In the genomic region with DNA sequence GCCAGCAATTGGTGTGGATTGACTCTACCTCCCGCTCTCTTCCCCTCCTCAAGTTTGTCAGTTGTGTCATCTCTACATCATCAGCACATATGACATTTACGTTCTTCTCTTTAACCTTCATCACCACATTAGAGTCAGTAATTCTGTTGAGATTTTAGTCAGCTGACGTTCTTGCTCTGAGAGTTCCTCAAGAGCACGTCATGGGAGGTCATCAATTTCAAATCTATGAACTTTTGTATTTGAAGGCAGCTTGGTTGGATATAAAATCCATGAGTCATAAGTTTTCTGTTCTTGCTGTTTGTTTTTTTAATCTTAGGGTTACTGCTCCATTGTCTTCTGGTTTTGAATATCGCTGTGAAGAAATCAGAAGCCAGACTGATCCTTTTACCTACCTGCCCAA, we compare ENCODE assay signal across 31 cellular contexts. TPM values are rescaled to one million over a fixed set of nuclear protein-coding genes. Genes with fewer than 3 reads are reported as not detected.
A peak's percentile ranks its signal among the peaks of the same experiment; 100 is the strongest.
DNase-seq lines count a peak whose midpoint lies in the region; ATAC-seq and TF ChIP-seq lines count a peak whose summit lies in the region.
"Had no signal": no experiment of that assay in that cellular context is flagged by ENCODE, and none has a peak within 500 bp of the region (broad histone marks: within the 10 kb centered on the region; RNA-seq: fewer than 3 reads in every experiment).

No MANE protein-coding gene starts in this region.

- H3K9me3 Mint-ChIP-seq in stimulated activated effector memory CD8-positive, alpha-beta T cell treated with anti-CD3 and anti-CD28 coated beads, Interleukin-12 subunit alpha, Interleukin-12 subunit beta, amount 100 ng/mL, for 72 hours: peaks cover 6% of the 10 kb centered on the region

- H3K4me3 Mint-ChIP-seq in stimulated activated effector memory CD8-positive, alpha-beta T cell treated with anti-CD3 and anti-CD28 coated beads, Interleukin-12 subunit alpha, Interleukin-12 subunit beta, amount 100 ng/mL, for 72 hours: no peak overlapping the region
- H3K4me3 Mint-ChIP-seq: B cell; CD8-positive, alpha-beta T cell; H9; HFFc6 had no signal

- DNase-seq in left ventricle myocardium inferior (no peak), right atrium auricular region (ENCODE audit: low spot score) (no peak), choroid plexus epithelial cell (ENCODE audit: low read depth) (peak; percentile 72), fibroblast of peridontal ligament (ENCODE audit: extremely low read depth) (peak; percentile 26), NCI-H1105 treated with DMSO at 0.1 percent for 48 hours (lab: John Stamatoyannopoulos, UW) (no peak), anterior cingulate cortex (lab: John Stamatoyannopoulos, UW) (no peak)
- no peak for DNase-seq in stimulated activated effector memory CD8-positive, alpha-beta T cell treated with anti-CD3 and anti-CD28 coated beads, Interleukin-12 subunit alpha, Interleukin-12 subunit beta, amount 100 ng/mL, for 72 hours (ENCODE audit: low spot score in 2 of 2)
- no peak for DNase-seq in stimulated activated CD4-positive, alpha-beta T cell treated with anti-CD3 and anti-CD28 coated beads, Interleukin-1b, Interleukin-23, amount 100 ng/mL, for 48 hours
- DNase-seq: Caco-2; CD8-positive, alpha-beta T cell; DMS 273 treated with DMSO at 0.1 percent for 48 hours; DMS79; EL; GDM1; GM23248; H9; HFFc6; Kasumi-1; MG63; NCI-H1417; NCI-H1694; NCI-H2029 treated with DMSO at 0.1 percent for 48 hours; NCI-H446 treated with DMSO at 0.1 percent for 48 hours; NCI-H526; SHP77 had no signal

- intact Hi-C loops in left ventricle myocardium inferior (cut with micrococcal nuclease): no loop called here

- peak overlapping the region; percentile 70 for H3K27ac ChIP-seq in left ventricle myocardium inferior (replicated peaks)
- H3K27ac ChIP-seq in right atrium auricular region: no peak overlapping the region
- H3K27ac ChIP-seq: 22Rv1, C4-2B, GM23248, RWPE1 had no signal

- no peaks in the 10 kb centered on the region for H3K36me3 Mint-ChIP-seq in stimulated activated effector memory CD8-positive, alpha-beta T cell treated with anti-CD3 and anti-CD28 coated beads, Interleukin-12 subunit alpha, Interleukin-12 subunit beta, amount 100 ng/mL, for 72 hours
- H3K36me3 Mint-ChIP-seq: CD8-positive, alpha-beta T cell had no signal

- H3K4me3 ChIP-seq in left ventricle myocardium inferior (no peak overlapping the region), right atrium auricular region (no peak overlapping the region), choroid plexus epithelial cell (ENCODE audit: low read depth, low read length) (no peak overlapping the region)
- H3K4me3 ChIP-seq: GM23248, K562, MG63 had no signal

- H3K4me1 ChIP-seq in left ventricle myocardium inferior (peaks cover 14% of the 10 kb centered on the region), right atrium auricular region (no peaks in the 10 kb centered on the region)

- H3K36me3 ChIP-seq in left ventricle myocardium inferior (no peaks in the 10 kb centered on the region), right atrium auricular region (no peaks in the 10 kb centered on the region)
- H3K36me3 ChIP-seq: MG63 had no signal

- peak; percentile 34 for ATAC-seq in stimulated activated effector memory CD8-positive, alpha-beta T cell treated with anti-CD3 and anti-CD28 coated beads, Interleukin-12 subunit alpha, Interleukin-12 subunit beta, amount 100 ng/mL, for 72 hours
- ATAC-seq: CD8-positive, alpha-beta T cell; HepG2; K562 had no signal

- H3K27me3 ChIP-seq in left ventricle myocardium inferior (ENCODE audit: low read depth): no peaks in the 10 kb centered on the region
- no peaks in the 10 kb centered on the region for H3K27me3 ChIP-seq in right atrium auricular region
- H3K27me3 ChIP-seq: MG63 had no signal

- no peak for TF ChIP-seq CTCF in left ventricle myocardium inferior (IDR thresholded peaks at IDR 0.05; ENCODE audit: borderline replicate concordance)
- no peak for TF ChIP-seq CTCF in right atrium auricular region (IDR thresholded peaks at IDR 0.05)
- TF ChIP-seq CTCF in choroid plexus epithelial cell (conservative IDR thresholded peaks at IDR 0.05; ENCODE audit: low read depth, low read length): no peak

- H3K4me1 Mint-ChIP-seq in stimulated activated effector memory CD8-positive, alpha-beta T cell treated with anti-CD3 and anti-CD28 coated beads, Interleukin-12 subunit alpha, Interleukin-12 subunit beta, amount 100 ng/mL, for 72 hours: no peaks in the 10 kb centered on the region
- H3K4me1 Mint-ChIP-seq: B cell, H9 had no signal

- H3K9me3 ChIP-seq in left ventricle myocardium inferior (replicated peaks): peaks cover 17% of the 10 kb centered on the region
- no peaks in the 10 kb centered on the region for H3K9me3 ChIP-seq in right atrium auricular region

- H3K27ac Mint-ChIP-seq in stimulated activated effector memory CD8-positive, alpha-beta T cell treated with anti-CD3 and anti-CD28 coated beads, Interleukin-12 subunit alpha, Interleukin-12 subunit beta, amount 100 ng/mL, for 72 hours: no peak overlapping the region
- H3K27ac Mint-ChIP-seq: B cell; CD8-positive, alpha-beta T cell; H9; HFFc6 had no signal

RNA-seq across cellular contexts. Expression of a gene that starts 21.8 kb away (rescaled TPM):
- total RNA-seq in left ventricle myocardium inferior (29.0 TPM), right atrium auricular region (10 to 100 TPM; 26.1 to 39.9 TPM)

RNA-seq across cellular contexts. Expression of a gene that starts 54.3 kb away (rescaled TPM):
- 10.1 TPM for total RNA-seq in left ventricle myocardium inferior
- 10 to 100 TPM; 15.5 to 17.4 TPM for total RNA-seq in right atrium auricular region

Comparison
In these comparisons a context has a peak if more than half of its experiments do, and no peak if none do; other contexts are left out.
1. DNase-seq: peak in choroid plexus epithelial cell (single experiment) and fibroblast of peridontal ligament (single experiment); none in left ventricle myocardium inferior (single experiment), right atrium auricular region (single experiment), stimulated activated effector memory CD8-positive, alpha-beta T cell treated with anti-CD3 and anti-CD28 coated beads, Interleukin-12 subunit alpha, Interleukin-12 subunit beta, amount 100 ng/mL, for 72 hours (0 of 2), stimulated activated CD4-positive, alpha-beta T cell treated with anti-CD3 and anti-CD28 coated beads, Interleukin-1b, Interleukin-23, amount 100 ng/mL, for 48 hours (single experiment), NCI-H1105 treated with DMSO at 0.1 percent for 48 hours (single experiment) and anterior cingulate cortex (0 of 58).